ENCODE assay signal across 14 cellular contexts in genomic region chr12:2627343-2628191, GRCh38.
DNase-seq lines count a peak whose midpoint lies in the region; ATAC-seq, FAIRE-seq and TF ChIP-seq lines count a peak whose summit lies in the region.
"Had no signal": no experiment of that assay in that cellular context is flagged by ENCODE, and none has a peak within 500 bp of the region (broad histone marks: within the 10 kb centered on the region; RNA-seq: fewer than 3 reads in every experiment).

No MANE protein-coding gene starts in this region.

- no peak for TF ChIP-seq EP300 in ovary (IDR thresholded peaks at IDR 0.05)

- H3K27me3 ChIP-seq in ovary: no peaks in the 10 kb centered on the region
- H3K27me3 ChIP-seq: tibial nerve had no signal

- H3K36me3 ChIP-seq in mucosa of descending colon (ENCODE audit: low read depth) (no peaks in the 10 kb centered on the region), ovary (no peaks in the 10 kb centered on the region)
- H3K36me3 ChIP-seq: tibial nerve had no signal

- WGBS in ovary, 3 donors: 69 to 75% (median 74%) methylated on average over 24 of the region's 24 CpGs

- no peak overlapping the region for H3K27ac ChIP-seq in ovary
- H3K27ac ChIP-seq: A549, tibial nerve had no signal

- TF ChIP-seq CTCF in mucosa of descending colon (IDR thresholded peaks at IDR 0.05): no peak
- TF ChIP-seq CTCF in ovary (IDR thresholded peaks at IDR 0.05): no peak

- DNase-seq in NCI-H2227 (lab: John Stamatoyannopoulos, UW; ENCODE audit: unreplicated experiment) (peak; percentile 25), NCI-H2227 treated with DMSO at 0.1 percent for 48 hours (lab: John Stamatoyannopoulos, UW) (no peak), HTR-8/SVneo (ENCODE audit: insufficient read length, low spot score) (no peak), OCI-M1 (lab: John Stamatoyannopoulos, UW) (peak; percentile 6), mucosa of descending colon (no peak), ovary (no peak), germinal center (ENCODE audit: low spot score) (no peak)
- DNase-seq in central memory CD4-positive, alpha-beta T cell: no peak
- DNase-seq: effector CD8-positive, alpha-beta T cell; immature natural killer cell; NCI-H2029 treated with DMSO at 0.1 percent for 48 hours; T-helper 2 cell had no signal

- H3K9me3 ChIP-seq in mucosa of descending colon (no peaks in the 10 kb centered on the region), ovary (no peaks in the 10 kb centered on the region)
- H3K9me3 ChIP-seq: A549, tibial nerve had no signal

- H3K4me3 ChIP-seq in mucosa of descending colon (no peak overlapping the region), ovary (no peak overlapping the region)
- H3K4me3 ChIP-seq: A549, tibial nerve had no signal

- TF ChIP-seq POLR2A in ovary (IDR thresholded peaks at IDR 0.05): no peak

- ATAC-seq in mucosa of descending colon: peak; percentile 64
- ATAC-seq: A549 had no signal

- H3K4me1 ChIP-seq in mucosa of descending colon (ENCODE audit: low read depth): no peaks in the 10 kb centered on the region
- H3K4me1 ChIP-seq in ovary (ENCODE audit: insufficient read depth): peaks cover 2% of the 10 kb centered on the region
- H3K4me1 ChIP-seq: A549 had no signal

- intact Hi-C loops in mucosa of descending colon (cut with DNase I, micrococcal nuclease): no loop called here
- intact Hi-C loops in ovary (cut with DNase I): loop anchor here in 1 of 4 donors (5.0 kb wide), 1 partner anchor 750 kb away; no protein-coding TSS in a partner anchor

- peak; percentile 83 for FAIRE-seq in HTR-8/SVneo (lab: Jason Lieb, UNC)
- FAIRE-seq: A549 had no signal

Comparison
In these comparisons a context has a peak if more than half of its experiments do, and no peak if none do; other contexts are left out.
1. DNase-seq: peak in NCI-H2227 (single experiment) and OCI-M1 (single experiment); none in NCI-H2227 treated with DMSO at 0.1 percent for 48 hours (single experiment), HTR-8/SVneo (single experiment), mucosa of descending colon (0 of 3), central memory CD4-positive, alpha-beta T cell (single experiment), ovary (0 of 5) and germinal center (single experiment).